21 cellular contexts compared by ENCODE assay signal in the genomic region with DNA sequence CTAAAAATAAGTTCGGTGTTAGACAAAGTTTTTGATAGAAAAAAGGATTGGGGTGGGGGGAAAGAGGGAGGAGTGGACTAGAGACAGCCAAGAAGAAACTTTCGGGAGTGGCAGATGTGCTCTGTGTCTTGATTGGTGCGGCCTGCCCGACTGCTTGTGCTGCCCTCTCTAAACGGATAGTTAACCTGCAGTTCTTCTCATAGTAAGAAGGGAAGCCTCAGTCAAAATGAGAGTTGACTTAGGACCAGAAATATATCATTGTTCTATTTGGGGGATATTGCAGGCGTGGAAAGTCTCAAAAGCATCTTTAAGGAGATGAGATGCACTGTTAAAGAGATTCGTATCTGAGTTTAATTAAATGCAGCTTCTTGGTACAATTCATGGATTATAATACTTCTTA. TPM values are rescaled to one million over a fixed set of nuclear protein-coding genes. Genes with fewer than 3 reads are reported as not detected.
DNase-seq lines count a peak whose midpoint lies in the region; ATAC-seq and TF ChIP-seq lines count a peak whose summit lies in the region.
"Had no signal": no experiment of that assay in that cellular context is flagged by ENCODE, and none has a peak within 500 bp of the region (broad histone marks: within the 10 kb centered on the region; RNA-seq: fewer than 3 reads in every experiment).

No MANE protein-coding gene starts in this region.

- H3K4me3 ChIP-seq in lower leg skin (ENCODE audit: low read depth, poor library complexity, severe bottlenecking): no peak overlapping the region

- H3K4me3 Mint-ChIP-seq in stimulated activated naive CD8-positive, alpha-beta T cell treated with anti-CD3 and anti-CD28 coated beads, Interleukin-15, amount 100 ng/mL, for 72 hours: no peak overlapping the region
- H3K4me3 Mint-ChIP-seq: B cell; CD4-positive, CD25-positive, alpha-beta regulatory T cell had no signal

- ATAC-seq in GM21526 (IDR thresholded peaks at IDR 0.05; ENCODE audit: low FRiP score, unreplicated experiment) (peak; percentile 71), HG03565 (IDR thresholded peaks at IDR 0.05; ENCODE audit: unreplicated experiment) (peak; percentile 64), GM21381 (IDR thresholded peaks at IDR 0.05; ENCODE audit: unreplicated experiment) (no peak)
- no peak for ATAC-seq in stimulated activated naive CD8-positive, alpha-beta T cell treated with anti-CD3 and anti-CD28 coated beads, Interleukin-15, amount 100 ng/mL, for 72 hours

- no peak for TF ChIP-seq POLR2A in lower leg skin (IDR thresholded peaks at IDR 0.05)

- no peaks in the 10 kb centered on the region for H3K9me3 Mint-ChIP-seq in stimulated activated naive CD8-positive, alpha-beta T cell treated with anti-CD3 and anti-CD28 coated beads, Interleukin-15, amount 100 ng/mL, for 72 hours
- H3K9me3 Mint-ChIP-seq: CD4-positive, CD25-positive, alpha-beta regulatory T cell had no signal

- intact Hi-C loops in lower leg skin (cut with DNase I; ENCODE audit: low total_unique reads): no loop called here

- WGBS in lower leg skin, 2 donors: 73 to 88% methylated on average over 7 of the region's 7 CpGs

- H3K27ac Mint-ChIP-seq in stimulated activated naive CD8-positive, alpha-beta T cell treated with anti-CD3 and anti-CD28 coated beads, Interleukin-15, amount 100 ng/mL, for 72 hours: no peak overlapping the region
- H3K27ac Mint-ChIP-seq: B cell had no signal

- H3K4me1 Mint-ChIP-seq in stimulated activated naive CD8-positive, alpha-beta T cell treated with anti-CD3 and anti-CD28 coated beads, Interleukin-15, amount 100 ng/mL, for 72 hours: no peaks in the 10 kb centered on the region
- H3K4me1 Mint-ChIP-seq: B cell; CD4-positive, CD25-positive, alpha-beta regulatory T cell had no signal

- DNase-seq in NCI-H82 (lab: John Stamatoyannopoulos, UW) (peak; percentile 36), NCI-H82 treated with DMSO at 0.1 percent for 48 hours (lab: John Stamatoyannopoulos, UW; ENCODE audit: unreplicated experiment) (no peak), lower leg skin (ENCODE audit: low spot score in 2 of 2) (no peak), NCI-H524 (lab: John Stamatoyannopoulos, UW) (no peak)
- no peak for DNase-seq in stimulated activated naive CD8-positive, alpha-beta T cell treated with anti-CD3 and anti-CD28 coated beads, Interleukin-15, amount 100 ng/mL, for 72 hours
- DNase-seq: Caco-2; CD4-positive, CD25-positive, alpha-beta regulatory T cell; DMS153; GOT3; NCI-H1105 treated with DMSO at 0.1 percent for 48 hours; NCI-H1694 treated with DMSO at 0.1 percent for 48 hours; NCI-H345; NCI-H526 treated with DMSO at 0.1 percent for 48 hours; NK-92 treated with Interleukin-12 subunit alpha and Interleukin-12 subunit beta, amount 100 ng/mL, for 24 hours; RPMI8226; SIG-M5; T-helper 2 cell had no signal

- no peak for TF ChIP-seq CTCF in lower leg skin (IDR thresholded peaks at IDR 0.05)

- H3K27me3 Mint-ChIP-seq in stimulated activated naive CD8-positive, alpha-beta T cell treated with anti-CD3 and anti-CD28 coated beads, Interleukin-15, amount 100 ng/mL, for 72 hours: no peaks in the 10 kb centered on the region
- H3K27me3 Mint-ChIP-seq: B cell; CD4-positive, CD25-positive, alpha-beta regulatory T cell had no signal

RNA-seq across cellular contexts. Expression of a gene that starts 39.3 kb away (rescaled TPM):
- 10 to 100 TPM; 55.5 to 76.1 (median 60.4) TPM for total RNA-seq in lower leg skin

Comparison
In these comparisons a context has a peak if more than half of its experiments do, and no peak if none do; other contexts are left out.
1. ATAC-seq: peak in GM21526 (single experiment) and HG03565 (single experiment); none in stimulated activated naive CD8-positive, alpha-beta T cell treated with anti-CD3 and anti-CD28 coated beads, Interleukin-15, amount 100 ng/mL, for 72 hours (single experiment) and GM21381 (single experiment).